ENCODE assay signal across 15 cellular contexts in the genomic region with DNA sequence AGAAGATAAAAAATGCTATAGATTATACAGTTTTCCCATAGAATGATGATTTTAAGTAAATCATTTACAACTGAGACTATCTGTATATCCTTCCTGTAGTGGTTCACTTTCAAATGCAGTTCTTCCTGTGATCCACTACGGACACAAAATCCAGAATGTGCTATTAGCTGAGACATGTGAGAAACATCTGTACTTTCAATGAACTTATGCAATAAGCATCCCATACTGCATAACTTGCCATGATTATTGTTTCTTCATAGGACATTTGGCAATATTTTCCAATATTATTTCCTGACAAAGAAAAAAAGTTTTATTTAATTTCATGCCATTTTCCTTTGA.
A peak's percentile ranks its signal among the peaks of the same experiment; 100 is the strongest.
DNase-seq lines count a peak whose midpoint lies in the region; TF ChIP-seq lines count a peak whose summit lies in the region.
"Had no signal": no experiment of that assay in that cellular context is flagged by ENCODE, and none has a peak within 500 bp of the region (broad histone marks: within the 10 kb centered on the region; RNA-seq: fewer than 3 reads in every experiment).

No MANE protein-coding gene starts in this region.

- DNase-seq in AG09319 (ENCODE audit: extremely low read depth, low read depth) (peak; percentile 60), LHCN-M2 (ENCODE audit: low read depth) (peak; percentile 73), epithelial cell of prostate (ENCODE audit: low read depth, low spot score) (no peak), non-pigmented ciliary epithelial cell (ENCODE audit: low read depth) (peak; percentile 79), SKM-1 (lab: John Stamatoyannopoulos, UW; ENCODE audit: unreplicated experiment) (no peak), midbrain (lab: John Stamatoyannopoulos, UW) (no peak), NCI-H1092 (lab: John Stamatoyannopoulos, UW) (no peak)
- no peak for DNase-seq in stimulated activated CD4-positive, alpha-beta T cell treated with anti-CD3 and anti-CD28 coated beads, Interleukin-15, amount 100 ng/mL, for 24 hours
- DNase-seq: activated CD8-positive, alpha-beta memory T cell treated with anti-CD3 and anti-CD28 coated beads for 24 hours; Calu3; NCI-H2029 treated with DMSO at 0.1 percent for 48 hours; NCI-H526; retina; SHP77; upper lobe of right lung had no signal

- peak overlapping the region; percentile 4 for H3K27ac ChIP-seq in epithelial cell of prostate
- H3K27ac ChIP-seq: upper lobe of right lung had no signal

- no peak for TF ChIP-seq CTCF in AG09319 (IDR thresholded peaks at IDR 0.05; ENCODE audit: low read depth, low read length)

Comparison
In these comparisons a context has a peak if more than half of its experiments do, and no peak if none do; other contexts are left out.
1. DNase-seq: peak in AG09319 (single experiment), LHCN-M2 (single experiment) and non-pigmented ciliary epithelial cell (single experiment); none in epithelial cell of prostate (single experiment), stimulated activated CD4-positive, alpha-beta T cell treated with anti-CD3 and anti-CD28 coated beads, Interleukin-15, amount 100 ng/mL, for 24 hours (single experiment), SKM-1 (single experiment), midbrain (single experiment) and NCI-H1092 (single experiment).